ENCODE assay signal across 1 cellular context in the genomic region with DNA sequence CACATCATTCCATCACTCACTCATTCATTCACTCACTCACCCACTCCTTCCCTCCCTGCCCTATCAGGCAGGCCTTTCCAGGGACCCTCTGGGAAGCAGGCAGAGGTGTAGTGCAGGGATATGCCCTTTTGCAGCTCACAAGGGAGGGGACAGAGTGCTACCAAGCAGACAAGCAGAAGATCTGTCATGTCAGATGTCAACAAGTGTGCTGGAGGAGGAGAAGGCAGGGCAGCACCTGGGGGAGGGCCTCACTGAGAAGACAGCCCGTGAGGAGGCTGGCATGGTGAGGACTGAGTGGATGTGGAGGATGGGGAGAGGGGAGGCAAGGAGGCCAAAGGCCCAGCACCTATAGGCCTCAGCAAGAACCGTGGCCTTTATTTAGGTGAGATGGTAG.
TF ChIP-seq lines count a peak whose summit lies in the region.

No MANE protein-coding gene starts in this region.

TF ChIP-seq in IMR-90, 13 proteins besides CTCF, POLR2A, EP300 and RAD21 (continued from another document):
- TF ChIP-seq RCOR1 (IDR thresholded peaks at IDR 0.05; ENCODE audit: insufficient replicate concordance, low read length) (no peak), MAFK (IDR thresholded peaks at IDR 0.05; ENCODE audit: low read depth, low read length) (no peak), CHD1 (IDR thresholded peaks at IDR 0.05; ENCODE audit: low read depth, low read length) (no peak), BHLHE40 (IDR thresholded peaks at IDR 0.05; ENCODE audit: low read depth, low read length) (no peak), CEBPB (IDR thresholded peaks at IDR 0.05; ENCODE audit: low read depth, low read length) (no peak)
